1 cellular context compared by ENCODE assay signal in the genomic region with DNA sequence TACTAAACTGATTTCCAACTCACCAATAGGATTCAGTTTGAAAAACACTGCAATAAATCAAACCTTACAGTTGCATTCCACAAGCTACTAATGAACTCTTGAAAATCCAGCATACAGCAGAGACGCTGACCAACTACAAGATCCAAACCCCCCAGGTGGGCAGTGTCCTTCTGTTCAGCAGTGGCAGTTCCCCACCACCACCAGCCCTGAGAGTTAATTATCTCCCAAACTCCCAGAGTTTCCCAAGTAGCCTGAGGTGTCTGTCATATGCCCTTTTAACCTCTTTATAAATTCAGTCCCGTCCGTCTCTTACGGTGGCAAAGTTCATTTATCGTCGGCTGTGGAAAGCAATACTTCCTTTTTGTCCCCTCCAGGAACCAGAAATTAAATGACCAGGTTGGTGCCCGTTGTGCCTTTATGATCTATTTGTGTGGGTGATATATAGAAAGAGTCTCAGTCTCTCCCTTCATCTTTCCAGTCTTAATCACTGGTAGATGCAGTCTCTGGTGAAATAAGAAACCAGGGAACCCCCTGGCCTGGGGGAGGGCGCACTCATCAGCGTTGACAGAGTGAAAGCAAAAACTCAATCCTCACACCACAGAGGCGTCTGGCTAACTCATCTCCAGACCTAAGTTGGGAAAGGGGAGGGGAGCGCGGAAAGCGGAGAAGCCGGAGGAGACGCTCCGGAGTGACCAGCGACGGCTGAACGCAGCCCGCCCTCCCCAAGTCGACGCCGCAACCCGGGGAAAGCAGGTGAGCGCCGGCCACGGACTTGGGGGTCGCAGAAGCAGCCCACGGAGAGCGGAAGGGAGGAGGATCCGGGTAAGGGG.
A peak's percentile ranks its signal among the peaks of the same experiment; 100 is the strongest.
TF ChIP-seq lines count a peak whose summit lies in the region.

No MANE protein-coding gene starts in this region.

TF ChIP-seq in IMR-90, 13 proteins besides CTCF, POLR2A, EP300 and RAD21:
- TF ChIP-seq FOS (IDR thresholded peaks at IDR 0.05; ENCODE audit: low read depth, low read length) (0 out of 2 replicates have a peak, but pooled peaks have one; percentile 24), NFE2L2 (IDR thresholded peaks at IDR 0.05; ENCODE audit: low read depth, low read length) (no peak)
